Comparison of ENCODE assay signal across 9 cellular contexts in the genomic region with DNA sequence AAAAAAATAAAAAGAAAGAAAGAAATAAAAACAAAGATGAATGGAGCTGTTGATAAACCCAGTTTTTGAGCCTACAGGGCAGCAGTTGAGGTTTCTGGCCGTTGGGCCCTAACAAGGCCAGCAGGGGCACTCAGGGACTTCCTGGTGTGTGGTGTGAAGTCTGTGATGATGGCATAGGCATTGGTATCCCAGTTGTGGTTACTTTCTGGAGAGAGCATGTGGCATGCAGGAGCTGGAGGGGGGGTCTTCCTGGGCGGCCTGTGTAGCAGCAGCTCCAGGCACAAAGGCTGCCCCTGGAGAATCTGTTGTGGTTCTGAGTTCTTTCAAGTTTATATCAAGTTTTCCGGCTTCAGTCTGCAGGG. TPM values are rescaled to one million over a fixed set of nuclear protein-coding genes. Genes with fewer than 3 reads are reported as not detected.
DNase-seq lines count a peak whose midpoint lies in the region; ATAC-seq, FAIRE-seq and TF ChIP-seq lines count a peak whose summit lies in the region.
"Had no signal": no experiment of that assay in that cellular context is flagged by ENCODE, and none has a peak within 500 bp of the region (broad histone marks: within the 10 kb centered on the region; RNA-seq: fewer than 3 reads in every experiment).

No MANE protein-coding gene starts in this region.

- H3K4me1 Mint-ChIP-seq in activated naive CD8-positive, alpha-beta T cell treated with anti-CD3 and anti-CD28 coated beads for 36 hours, result peaks cover 41% of the 10 kb centered on the region

- TF ChIP-seq CTCF in kidney (IDR thresholded peaks at IDR 0.05; ENCODE audit: borderline replicate concordance, extremely low read depth, insufficient read depth) (no peak), upper lobe of right lung (IDR thresholded peaks at IDR 0.05) (peak; percentile 8)

- H3K9me3 ChIP-seq in kidney (ENCODE audit: control insufficient read depth in 1 of 2, low read length in 2 of 2) (no peaks in the 10 kb centered on the region), upper lobe of right lung (no peaks in the 10 kb centered on the region)

- peak overlapping the region in 1 of 2 donors; percentile 19 for H3K9ac ChIP-seq in kidney (ENCODE audit: low read length in 2 of 2)
- H3K9ac ChIP-seq: parathyroid adenoma had no signal

- H3K4me1 ChIP-seq in kidney (ENCODE audit: control insufficient read depth in 1 of 2, insufficient read depth in 1 of 2, low read depth in 1 of 2, low read length in 2 of 2) (peaks cover 15 to 24% of the 10 kb centered on the region in 2 donors), upper lobe of right lung (peaks cover 44% of the 10 kb centered on the region)

- DNase-seq in AML-193 (lab: John Stamatoyannopoulos, UW), result peak; percentile 40 to 55
- no peak for DNase-seq in HEK293T (ENCODE audit: extremely low spot score)
- no peak for DNase-seq in activated naive CD8-positive, alpha-beta T cell treated with anti-CD3 and anti-CD28 coated beads for 36 hours
- DNase-seq in kidney, result peak; percentile 32
- peak; percentile 57 for DNase-seq in upper lobe of right lung
- no peak for DNase-seq in ureter (ENCODE audit: low spot score)

- H3K27me3 Mint-ChIP-seq in activated naive CD8-positive, alpha-beta T cell treated with anti-CD3 and anti-CD28 coated beads for 36 hours, result no peaks in the 10 kb centered on the region

- intact Hi-C loops in kidney (cut with DNase I) (no loop called here), upper lobe of right lung (cut with DNase I) (no loop called here)

- ATAC-seq in upper lobe of right lung (no peak), GM21423 (IDR thresholded peaks at IDR 0.05; ENCODE audit: unreplicated experiment) (no peak), HG03025 (IDR thresholded peaks at IDR 0.05; ENCODE audit: low FRiP score, unreplicated experiment) (no peak)

- no peak for FAIRE-seq in kidney (lab: Jason Lieb, UNC)

- no peaks in the 10 kb centered on the region for H3K36me3 ChIP-seq in kidney (ENCODE audit: control insufficient read depth in 1 of 2, insufficient read depth in 2 of 2, low read length in 2 of 2)
- no peaks in the 10 kb centered on the region for H3K36me3 ChIP-seq in upper lobe of right lung

- peak overlapping the region; percentile 49 for H3K27ac Mint-ChIP-seq in activated naive CD8-positive, alpha-beta T cell treated with anti-CD3 and anti-CD28 coated beads for 36 hours

- CTCF ChIA-PET in HEK293T (lab: Yijun Ruan, JAX), result interaction anchor here (1.4 to 2.2 kb wide), 3 partner anchors 10 to 220 kb away, joined by 4 to 15 read pairs (median 8); partner anchors contain the start of gene GP1BB

- POLR2A ChIA-PET in HEK293T (lab: Yijun Ruan, JAX), result interaction anchor here (2.0 to 2.7 kb wide), 2 partner anchors 10 kb away, joined by 6 to 16 read pairs; no protein-coding TSS in a partner anchor

- H3K4me3 ChIP-seq in kidney (ENCODE audit: low read length in 2 of 2) (no peak overlapping the region), upper lobe of right lung (no peak overlapping the region)

- H3K4me3 Mint-ChIP-seq in activated naive CD8-positive, alpha-beta T cell treated with anti-CD3 and anti-CD28 coated beads for 36 hours, result peak overlapping the region; percentile 61

- peak overlapping the region; percentile 57 to 73 for H3K27ac ChIP-seq in kidney (ENCODE audit: low read depth in 2 of 2, low read length in 2 of 2)
- peak overlapping the region; percentile 96 for H3K27ac ChIP-seq in upper lobe of right lung

- peaks cover 27% of the 10 kb centered on the region for H3K36me3 Mint-ChIP-seq in activated naive CD8-positive, alpha-beta T cell treated with anti-CD3 and anti-CD28 coated beads for 36 hours

- no peaks in the 10 kb centered on the region for H3K27me3 ChIP-seq in upper lobe of right lung

- peaks cover 2% of the 10 kb centered on the region for H3K9me3 Mint-ChIP-seq in activated naive CD8-positive, alpha-beta T cell treated with anti-CD3 and anti-CD28 coated beads for 36 hours

TF ChIP-seq in HEK293T, 16 proteins besides CTCF, POLR2A, EP300 and RAD21:
- TF ChIP-seq L3MBTL2 (conservative IDR thresholded peaks at IDR 0.05), result 0 out of 2 replicates have a peak, but pooled peaks have one; percentile 1
- TF ChIP-seq TARDBP (IDR thresholded peaks at IDR 0.05), result no peak

RNA-seq across cellular contexts. Expression of gene TXNRD2, which starts 2.0 kb away (rescaled TPM):
- 10 to 100 TPM; 20.3 to 20.9 TPM for total RNA-seq in activated naive CD8-positive, alpha-beta T cell treated with anti-CD3 and anti-CD28 coated beads for 36 hours
- total RNA-seq in kidney (28.6 TPM), upper lobe of right lung (40.7 TPM), ureter (41.6 TPM)
- polyA plus RNA-seq in kidney (ENCODE audit: insufficient read depth, low read depth, low replicate concordance), result 50.6 TPM

RNA-seq across cellular contexts. Expression of gene COMT, which starts 2.1 kb away (rescaled TPM):
- 10 to 100 TPM; 76.1 to 79.6 TPM for total RNA-seq in activated naive CD8-positive, alpha-beta T cell treated with anti-CD3 and anti-CD28 coated beads for 36 hours
- total RNA-seq in kidney, result 118 TPM
- polyA plus RNA-seq in kidney (ENCODE audit: insufficient read depth, low read depth, low replicate concordance), result 244 TPM
- total RNA-seq in upper lobe of right lung, result 175 TPM
- total RNA-seq in ureter, result 202 TPM

Comparison
In these comparisons a context has a peak if more than half of its experiments do, and no peak if none do; other contexts are left out.
1. DNase-seq: peak in AML-193 (2 of 2), kidney (single experiment) and upper lobe of right lung (single experiment); none in HEK293T (single experiment), activated naive CD8-positive, alpha-beta T cell treated with anti-CD3 and anti-CD28 coated beads for 36 hours (single experiment) and ureter (single experiment).